ENCODE assay signal across 8 cellular contexts in genomic region chr1:44354268-44354839, GRCh38. TPM values are rescaled to one million over a fixed set of nuclear protein-coding genes. Genes with fewer than 3 reads are reported as not detected.
DNase-seq lines count a peak whose midpoint lies in the region; ATAC-seq and TF ChIP-seq lines count a peak whose summit lies in the region.

No MANE protein-coding gene starts in this region.

- peaks cover 21% of the 10 kb centered on the region for H3K4me1 ChIP-seq in adipocyte (ENCODE audit: control insufficient read depth, insufficient read depth, low read length)
- H3K4me1 ChIP-seq in left lung = peaks cover 6 to 18% of the 10 kb centered on the region in 2 donors
- peaks cover 0 to 29% (median 8%) of the 10 kb centered on the region in 4 donors for H3K4me1 ChIP-seq in transverse colon

- intact Hi-C loops in left lung (cut with DNase I) (no loop called here), transverse colon (cut with DNase I; ENCODE audit: low total_unique reads) (no loop called here)

- H3K9me3 ChIP-seq in adipocyte (ENCODE audit: control insufficient read depth, low read length) = no peaks in the 10 kb centered on the region
- H3K9me3 ChIP-seq in left lung = no peaks in the 10 kb centered on the region
- H3K9me3 ChIP-seq in transverse colon = no peaks in the 10 kb centered on the region

- no peak for DNase-seq in activated naive CD4-positive, alpha-beta T cell treated with anti-CD3 and anti-CD28 coated beads, Interleukin-2, amount 50 U/mL, for 16 hours
- DNase-seq in adipocyte (ENCODE audit: low read depth) = peak; percentile 39
- DNase-seq in left lung = no peak
- no peak for DNase-seq in transverse colon
- no peak for DNase-seq in nucleus accumbens (lab: John Stamatoyannopoulos, UW)
- DNase-seq in stimulated activated CD4-positive, alpha-beta T cell treated with anti-CD3 and anti-CD28 coated beads, Interleukin-2, amount 100 ng/mL, for 48 hours = no peak

- H3K36me3 Mint-ChIP-seq in activated naive CD4-positive, alpha-beta T cell treated with anti-CD3 and anti-CD28 coated beads, Interleukin-2, amount 50 U/mL, for 24 hours = peaks cover 1% of the 10 kb centered on the region

- H3K4me1 Mint-ChIP-seq in activated naive CD4-positive, alpha-beta T cell treated with anti-CD3 and anti-CD28 coated beads, Interleukin-2, amount 50 U/mL, for 24 hours = peaks cover 47% of the 10 kb centered on the region

- H3K9me3 Mint-ChIP-seq in activated naive CD4-positive, alpha-beta T cell treated with anti-CD3 and anti-CD28 coated beads, Interleukin-2, amount 50 U/mL, for 24 hours = no peaks in the 10 kb centered on the region

- H3K27ac ChIP-seq in left lung (peak overlapping the region in 1 of 2 donors; percentile 63), transverse colon (peak overlapping the region; percentile 72 to 86 (median 78))

- H3K4me3 ChIP-seq in adipocyte (ENCODE audit: low read length) = peak overlapping the region; percentile 82
- peak overlapping the region; percentile 83 to 94 for H3K4me3 ChIP-seq in left lung
- peak overlapping the region; percentile 76 to 98 (median 96) for H3K4me3 ChIP-seq in transverse colon

- TF ChIP-seq POLR2A in transverse colon (IDR thresholded peaks at IDR 0.05) (no peak), GM18505 (IDR thresholded peaks at IDR 0.05; ENCODE audit: borderline replicate concordance, extremely low read depth, insufficient read depth, insufficient read length) (no peak)

- H3K27me3 ChIP-seq in adipocyte (replicated peaks; ENCODE audit: control insufficient read depth, insufficient read depth, low read length) = no peaks in the 10 kb centered on the region
- H3K27me3 ChIP-seq in left lung = no peaks in the 10 kb centered on the region
- no peaks in the 10 kb centered on the region for H3K27me3 ChIP-seq in transverse colon

- no peak for TF ChIP-seq EP300 in transverse colon (IDR thresholded peaks at IDR 0.05; ENCODE audit: low read depth)

- peak overlapping the region; percentile 88 for H3K9ac ChIP-seq in adipocyte (ENCODE audit: low read length)

- H3K4me3 Mint-ChIP-seq in activated naive CD4-positive, alpha-beta T cell treated with anti-CD3 and anti-CD28 coated beads, Interleukin-2, amount 50 U/mL, for 24 hours = peak overlapping the region; percentile 92

- peaks cover 3% of the 10 kb centered on the region for H3K36me3 ChIP-seq in adipocyte (ENCODE audit: control insufficient read depth, insufficient read depth, low read length, severe bottlenecking)
- H3K36me3 ChIP-seq in left lung = no peaks in the 10 kb centered on the region
- H3K36me3 ChIP-seq in transverse colon = no peaks in the 10 kb centered on the region

- no peaks in the 10 kb centered on the region for H3K27me3 Mint-ChIP-seq in activated naive CD4-positive, alpha-beta T cell treated with anti-CD3 and anti-CD28 coated beads, Interleukin-2, amount 50 U/mL, for 24 hours

- TF ChIP-seq CTCF in left lung (IDR thresholded peaks at IDR 0.05) (no peak), transverse colon (IDR thresholded peaks at IDR 0.05) (no peak)

- WGBS in transverse colon (ENCODE audit: low coverage in 1 of 2), 2 donors = 51 to 82% methylated on average over 6 to 10 of the region's 10 CpGs

- H3K27ac Mint-ChIP-seq in activated naive CD4-positive, alpha-beta T cell treated with anti-CD3 and anti-CD28 coated beads, Interleukin-2, amount 50 U/mL, for 24 hours = peak overlapping the region; percentile 76

- in situ Hi-C loops in transverse colon (cut with MboI; ENCODE audit: low pct_ligation_motif_present in 1 of 4, low pct_unique_long_range_greater_than_20kb in 1 of 4, low sequenced_read_pairs in 3 of 4) = no loop called here

- ATAC-seq in left lung = no peak
- ATAC-seq in GM18505 (IDR thresholded peaks at IDR 0.05; ENCODE audit: unreplicated experiment) = no peak

RNA-seq across cellular contexts. Expression of gene ERI3, which starts 0.7 kb away (rescaled TPM):
- 10 to 100 TPM; 44.5 to 46.9 TPM for total RNA-seq in left lung
- 10 to 100 TPM; 11.2 to 30.4 (median 20.8) TPM for total RNA-seq in transverse colon

RNA-seq across cellular contexts. Expression of gene RNF220, which starts 50.7 kb away (rescaled TPM):
- total RNA-seq in left lung = 10 to 100 TPM; 50.8 to 58.9 TPM
- total RNA-seq in transverse colon = 100 to 1,000 TPM in 2 of 4 donors, 10 to 100 TPM in 2; 45.8 to 169 (median 89.4) TPM
